2 cellular contexts compared by ENCODE assay signal in genomic region chr5:175795959-175796358, GRCh38.
TF ChIP-seq lines count a peak whose summit lies in the region.

No MANE protein-coding gene starts in this region.

TF ChIP-seq in GM23338, 12 proteins besides CTCF, POLR2A, EP300 and RAD21 (continued from another document):
- no peak for TF ChIP-seq REST (IDR thresholded peaks at IDR 0.05; ENCODE audit: unreplicated experiment)
- TF ChIP-seq ZNF331 (CRISPR knock-in tag; IDR thresholded peaks at IDR 0.05; ENCODE audit: low read depth), result no peak
- TF ChIP-seq JUNB (IDR thresholded peaks at IDR 0.05; ENCODE audit: unreplicated experiment), result no peak
- no peak for TF ChIP-seq EZH2 (IDR thresholded peaks at IDR 0.05; ENCODE audit: low read depth, unreplicated experiment)
TF ChIP-seq in GM23338: peak in this region for 0.

TF ChIP-seq in neural cell, 6 proteins besides CTCF, POLR2A, EP300 and RAD21 (continued from another document):
- TF ChIP-seq REST (IDR thresholded peaks at IDR 0.05; ENCODE audit: borderline replicate concordance) (no peak), EZH2 (IDR thresholded peaks at IDR 0.05; ENCODE audit: borderline replicate concordance, insufficient read depth, low read length, poor library complexity, severe bottlenecking) (no peak)
TF ChIP-seq in neural cell: peak in this region for 0.
